22 cellular contexts compared by ENCODE assay signal in the genomic region with DNA sequence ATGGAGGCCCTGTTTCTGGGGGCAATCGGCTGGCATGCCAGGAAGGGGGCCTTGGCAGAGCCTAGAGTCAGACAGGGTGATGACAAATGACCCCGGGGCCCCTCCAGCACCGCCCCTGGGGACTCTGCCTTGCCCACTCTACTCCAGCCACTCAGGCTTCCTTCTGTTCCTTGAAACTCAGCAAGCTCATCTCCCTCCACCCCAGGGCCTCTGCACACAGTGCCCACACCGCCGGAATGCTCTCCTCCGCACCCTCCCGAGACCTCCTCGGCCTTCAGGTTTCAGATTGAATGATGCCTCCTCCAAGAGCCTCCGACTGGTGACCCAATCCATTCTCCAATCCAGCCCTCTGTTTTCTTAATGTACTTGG.
DNase-seq lines count a peak whose midpoint lies in the region; ATAC-seq and TF ChIP-seq lines count a peak whose summit lies in the region.
"Had no signal": no experiment of that assay in that cellular context is flagged by ENCODE, and none has a peak within 500 bp of the region (broad histone marks: within the 10 kb centered on the region; RNA-seq: fewer than 3 reads in every experiment).

No MANE protein-coding gene starts in this region.

- 52% methylated on average over 9 of the region's 9 CpGs for WGBS in SK-N-SH (ENCODE audit: low lambda C conversion rate)

- no peak overlapping the region for H2AFZ ChIP-seq in SK-N-SH (ENCODE audit: low read depth)
- H2AFZ ChIP-seq in neural progenitor cell (replicated peaks): no peak overlapping the region

- CTCF ChIA-PET in SK-N-SH (lab: Yijun Ruan, JAX): interaction anchor here (0.9 to 1.4 kb wide), 3 partner anchors 8 to 13 kb away, joined by 3 to 4 read pairs (median 3); no protein-coding TSS in a partner anchor

- peaks cover 3% of the 10 kb centered on the region for H3K36me3 Mint-ChIP-seq in neural progenitor cell
- no peaks in the 10 kb centered on the region for H3K36me3 Mint-ChIP-seq in activated T-helper 1 cell treated with anti-CD3 and anti-CD28 coated beads, Interleukin-12 subunit alpha, Interleukin-12 subunit beta, Interleukin-2, Interleukin-4 antibody, amounts not matched to agents 30 ng/mL and 10 ng/mL and 1 ng/mL, durations not matched to agents 14 hours and 24 hours and 36 hours (ENCODE audit: low read depth)
- H3K36me3 Mint-ChIP-seq: CD4-positive, CD25-positive, alpha-beta regulatory T cell had no signal

- peaks cover 22% of the 10 kb centered on the region for H3K27me3 Mint-ChIP-seq in neural progenitor cell (ENCODE audit: insufficient read depth, low read depth)
- H3K27me3 Mint-ChIP-seq in activated T-helper 1 cell treated with anti-CD3 and anti-CD28 coated beads, Interleukin-12 subunit alpha, Interleukin-12 subunit beta, Interleukin-2, Interleukin-4 antibody, amounts not matched to agents 30 ng/mL and 10 ng/mL and 1 ng/mL, durations not matched to agents 14 hours and 24 hours and 36 hours (ENCODE audit: insufficient read depth): peaks cover 4% of the 10 kb centered on the region

- peak overlapping the region in 1 of 2 experiments; percentile 96; a peak in 2 of 4 replicates for H3K27ac ChIP-seq in SK-N-SH (ENCODE audit: low read depth in 2 of 2, low read length in 1 of 2)
- H3K27ac ChIP-seq in neural progenitor cell: no peak overlapping the region
- H3K27ac ChIP-seq: 22Rv1 had no signal

- H3K4me2 ChIP-seq in SK-N-SH: no peak overlapping the region
- no peak overlapping the region for H3K4me2 ChIP-seq in neural progenitor cell

- H3K27me3 ChIP-seq in SK-N-SH (ENCODE audit: insufficient read depth) (no peaks in the 10 kb centered on the region; the same call in 1 of the 2 replicates), neural progenitor cell (no peaks in the 10 kb centered on the region)

- H3K9me2 ChIP-seq in SK-N-SH: no peaks in the 10 kb centered on the region

- POLR2A ChIA-PET in SK-N-SH (lab: Yijun Ruan, JAX): interaction anchor here (1.4 kb wide), 1 partner anchor 83 kb away, joined by 7 read pairs; no protein-coding TSS in a partner anchor

- no peak for TF ChIP-seq EP300 in SK-N-SH (IDR thresholded peaks at IDR 0.05; ENCODE audit: borderline replicate concordance in 1 of 2, low read depth in 1 of 2, low read length in 1 of 2)

- H3F3A ChIP-seq in SK-N-SH (replicated peaks; ENCODE audit: insufficient read depth) (no peaks in the 10 kb centered on the region), neural progenitor cell (ENCODE audit: low read depth) (no peaks in the 10 kb centered on the region)

- H3K4me1 ChIP-seq in SK-N-SH (ENCODE audit: control insufficient read depth in 1 of 2, insufficient read depth in 2 of 2, low read depth in 1 of 2, low read length in 1 of 2): peaks cover 0 to 56% of the 10 kb centered on the region in 2 experiments; a peak in 2 of 4 replicates
- no peaks in the 10 kb centered on the region for H3K4me1 ChIP-seq in neural progenitor cell

- intact Hi-C loops in activated T-helper 1 cell treated with anti-CD3 and anti-CD28 coated beads, Interleukin-12 subunit alpha, Interleukin-12 subunit beta, Interleukin-2, Interleukin-4 antibody, amounts not matched to agents 30 ng/mL and 10 ng/mL and 1 ng/mL, durations not matched to agents 14 hours and 24 hours and 36 hours (cut with micrococcal nuclease): no loop called here

- H3K4me3 ChIP-seq in SK-N-SH (ENCODE audit: low read depth in 2 of 2, low read length in 1 of 2) (no peak overlapping the region), neural progenitor cell (no peak overlapping the region)

- H3K36me3 ChIP-seq in SK-N-SH (replicated peaks in 1 of 2; ENCODE audit: control insufficient read depth in 1 of 2, insufficient read depth in 2 of 2, low read length in 1 of 2) (no peaks in the 10 kb centered on the region), neural progenitor cell (no peaks in the 10 kb centered on the region)

- DNase-seq in SK-N-SH (peak; percentile 49), ecto neural progenitor cell (ENCODE audit: low spot score) (peak; percentile 42), neural progenitor cell (ENCODE audit: low spot score) (no peak), GM19238 (ENCODE audit: insufficient read length, low spot score) (no peak), C1 segment of cervical spinal cord (lab: John Stamatoyannopoulos, UW) (no peak), ureter (ENCODE audit: low spot score) (no peak)
- DNase-seq in activated T-helper 1 cell treated with anti-CD3 and anti-CD28 coated beads, Interleukin-12 subunit alpha, Interleukin-12 subunit beta, Interleukin-2, Interleukin-4 antibody, amounts not matched to agents 30 ng/mL and 10 ng/mL and 1 ng/mL, durations not matched to agents 14 hours and 24 hours and 36 hours (ENCODE audit: low spot score): no peak
- DNase-seq: ACHN; AML-193; CD4-positive, CD25-positive, alpha-beta regulatory T cell; DMS 273 treated with DMSO at 0.1 percent for 48 hours; DMS79 treated with DMSO at 0.1 percent for 48 hours; HFFc6; NCI-H1105 treated with DMSO at 0.1 percent for 48 hours; NCI-H1694; NCI-H2081; NCI-H2171; NCI-H524 treated with DMSO at 0.1 percent for 48 hours; NCI-H82 had no signal

- H3K9me3 ChIP-seq in SK-N-SH (no peaks in the 10 kb centered on the region), neural progenitor cell (ENCODE audit: low read depth) (no peaks in the 10 kb centered on the region)

- ATAC-seq in SK-N-SH treated with all-trans-retinoic acid at 6 μM for 48 hours: no peak

- peaks cover 2% of the 10 kb centered on the region for H3K9me3 Mint-ChIP-seq in neural progenitor cell
- no peaks in the 10 kb centered on the region for H3K9me3 Mint-ChIP-seq in activated T-helper 1 cell treated with anti-CD3 and anti-CD28 coated beads, Interleukin-12 subunit alpha, Interleukin-12 subunit beta, Interleukin-2, Interleukin-4 antibody, amounts not matched to agents 30 ng/mL and 10 ng/mL and 1 ng/mL, durations not matched to agents 14 hours and 24 hours and 36 hours

- H3K27ac Mint-ChIP-seq in neural progenitor cell: peak overlapping the region; percentile 85
- no peak overlapping the region for H3K27ac Mint-ChIP-seq in activated T-helper 1 cell treated with anti-CD3 and anti-CD28 coated beads, Interleukin-12 subunit alpha, Interleukin-12 subunit beta, Interleukin-2, Interleukin-4 antibody, amounts not matched to agents 30 ng/mL and 10 ng/mL and 1 ng/mL, durations not matched to agents 14 hours and 24 hours and 36 hours
- H3K27ac Mint-ChIP-seq: CD4-positive, CD25-positive, alpha-beta regulatory T cell; HFFc6; IgD-negative memory B cell had no signal

- no peak for TF ChIP-seq RAD21 in SK-N-SH (IDR thresholded peaks at IDR 0.05; ENCODE audit: low read length)

- no peak for TF ChIP-seq CTCF in SK-N-SH (IDR thresholded peaks at IDR 0.05)
- TF ChIP-seq CTCF in neural progenitor cell (IDR thresholded peaks at IDR 0.05): no peak

- H3K4me1 Mint-ChIP-seq in neural progenitor cell: peaks cover 28% of the 10 kb centered on the region
- H3K4me1 Mint-ChIP-seq in activated T-helper 1 cell treated with anti-CD3 and anti-CD28 coated beads, Interleukin-12 subunit alpha, Interleukin-12 subunit beta, Interleukin-2, Interleukin-4 antibody, amounts not matched to agents 30 ng/mL and 10 ng/mL and 1 ng/mL, durations not matched to agents 14 hours and 24 hours and 36 hours (ENCODE audit: low read depth): no peaks in the 10 kb centered on the region
- H3K4me1 Mint-ChIP-seq: CD4-positive, CD25-positive, alpha-beta regulatory T cell; IgD-negative memory B cell had no signal

- H3K4me3 Mint-ChIP-seq in neural progenitor cell: no peak overlapping the region
- no peak overlapping the region for H3K4me3 Mint-ChIP-seq in activated T-helper 1 cell treated with anti-CD3 and anti-CD28 coated beads, Interleukin-12 subunit alpha, Interleukin-12 subunit beta, Interleukin-2, Interleukin-4 antibody, amounts not matched to agents 30 ng/mL and 10 ng/mL and 1 ng/mL, durations not matched to agents 14 hours and 24 hours and 36 hours
- H3K4me3 Mint-ChIP-seq: CD4-positive, CD25-positive, alpha-beta regulatory T cell; HFFc6; IgD-negative memory B cell had no signal

- no peaks in the 10 kb centered on the region for H3K79me2 ChIP-seq in SK-N-SH (ENCODE audit: insufficient read depth)
- no peaks in the 10 kb centered on the region for H3K79me2 ChIP-seq in neural progenitor cell (ENCODE audit: low read depth)

- H3K9ac ChIP-seq in SK-N-SH (no peak overlapping the region), neural progenitor cell (no peak overlapping the region)

- H4K20me1 ChIP-seq in SK-N-SH (ENCODE audit: insufficient read depth) (no peaks in the 10 kb centered on the region), neural progenitor cell (ENCODE audit: low read depth) (no peaks in the 10 kb centered on the region)

TF ChIP-seq in SK-N-SH, 30 proteins besides CTCF, POLR2A, EP300 and RAD21 (continues in another document):
- TF ChIP-seq POLR2AphosphoS5 (IDR thresholded peaks at IDR 0.05; ENCODE audit: low read depth, low read length): no peak

TF ChIP-seq in SK-N-SH treated with all-trans-retinoic acid at 6 μM for 48 hours, 23 proteins besides CTCF, POLR2A, EP300 and RAD21 (continues in another document):
- TF ChIP-seq ISL1 (CRISPR knock-in tag; IDR thresholded peaks at IDR 0.05) (no peak), SNAI2 (CRISPR knock-in tag; IDR thresholded peaks at IDR 0.05) (no peak), TCF4 (CRISPR knock-in tag; IDR thresholded peaks at IDR 0.05; ENCODE audit: borderline replicate concordance) (no peak), ZNF70 (CRISPR knock-in tag; IDR thresholded peaks at IDR 0.05) (no peak), TSHZ2 (CRISPR knock-in tag; IDR thresholded peaks at IDR 0.05) (no peak), PPARA (CRISPR knock-in tag; IDR thresholded peaks at IDR 0.05; ENCODE audit: borderline replicate concordance) (no peak), ZFP30 (CRISPR knock-in tag; IDR thresholded peaks at IDR 0.05) (no peak)

Comparison
In these comparisons a context has a peak if more than half of its experiments do, and no peak if none do; other contexts are left out.
1. DNase-seq: peak in SK-N-SH (single experiment) and ecto neural progenitor cell (single experiment); none in neural progenitor cell (single experiment), activated T-helper 1 cell treated with anti-CD3 and anti-CD28 coated beads, Interleukin-12 subunit alpha, Interleukin-12 subunit beta, Interleukin-2, Interleukin-4 antibody, amounts not matched to agents 30 ng/mL and 10 ng/mL and 1 ng/mL, durations not matched to agents 14 hours and 24 hours and 36 hours (single experiment), GM19238 (single experiment), C1 segment of cervical spinal cord (0 of 14) and ureter (single experiment).